In genomic region chr7:92402920-92403759, GRCh38 we compare ENCODE assay signal across 13 cellular contexts. TPM values are rescaled to one million over a fixed set of nuclear protein-coding genes. Genes with fewer than 3 reads are reported as not detected.
DNase-seq lines count a peak whose midpoint lies in the region; ATAC-seq and TF ChIP-seq lines count a peak whose summit lies in the region.
"Had no signal": no experiment of that assay in that cellular context is flagged by ENCODE, and none has a peak within 500 bp of the region (broad histone marks: within the 10 kb centered on the region; RNA-seq: fewer than 3 reads in every experiment).

No MANE protein-coding gene starts in this region.

- H3K4me1 Mint-ChIP-seq in HFFc6 (ENCODE audit: low read depth), result peaks cover 15% of the 10 kb centered on the region

- H3K36me3 ChIP-seq in ovary, result no peaks in the 10 kb centered on the region

- intact Hi-C loops in dorsolateral prefrontal cortex (cut with DNase I) (no loop called here), ovary (cut with DNase I) (no loop called here), left cardiac atrium (cut with DNase I) (no loop called here)

- no peak for ATAC-seq in HG02759 (IDR thresholded peaks at IDR 0.05; ENCODE audit: unreplicated experiment)
- no peak for ATAC-seq in left cardiac atrium

- H3K36me3 Mint-ChIP-seq in HFFc6 (ENCODE audit: low read depth), result peaks cover 10% of the 10 kb centered on the region; the same call in 1 of the 2 replicates

- TF ChIP-seq CTCF in AG10803 (conservative IDR thresholded peaks at IDR 0.05; ENCODE audit: low read length) (no peak), HFFc6 (IDR thresholded peaks at IDR 0.05) (no peak), dorsolateral prefrontal cortex (IDR thresholded peaks at IDR 0.05 in 54 of 56, conservative IDR thresholded peaks at IDR 0.05 in 2 of 56; ENCODE audit: low read depth in 1 of 56, partially characterized antibody in 56 of 56) (no peak), ovary (IDR thresholded peaks at IDR 0.05) (no peak)

- DNase-seq in AG10803 (ENCODE audit: low read depth), result peak; percentile 50
- DNase-seq in HFFc6, result peak; percentile 65
- DNase-seq in dorsolateral prefrontal cortex, result no peak
- DNase-seq in myocyte (ENCODE audit: low read depth), result peak; percentile 37
- no peak for DNase-seq in ovary
- DNase-seq in COLO829 (ENCODE audit: low spot score), result no peak
- DNase-seq in left cardiac atrium, result no peak
- DNase-seq: NCI-H1105; stimulated activated CD4-positive, alpha-beta T cell treated with anti-CD3 and anti-CD28 coated beads, Interleukin-12 subunit alpha, Interleukin-12 subunit beta, amount 100 ng/mL, for 4 hours had no signal

- TF ChIP-seq EP300 in ovary (IDR thresholded peaks at IDR 0.05), result no peak

- H3K4me3 ChIP-seq in AG10803 (ENCODE audit: low read length), result no peak overlapping the region
- H3K4me3 ChIP-seq in dorsolateral prefrontal cortex, result no peak overlapping the region
- no peak overlapping the region for H3K4me3 ChIP-seq in ovary

- H3K9me3 ChIP-seq in ovary, result no peaks in the 10 kb centered on the region

- no peak for TF ChIP-seq POLR2A in ovary (IDR thresholded peaks at IDR 0.05)

- H3K27me3 ChIP-seq in dorsolateral prefrontal cortex, result no peaks in the 10 kb centered on the region
- no peaks in the 10 kb centered on the region for H3K27me3 ChIP-seq in ovary

- no peak overlapping the region for H3K4me3 Mint-ChIP-seq in HFFc6
- H3K4me3 Mint-ChIP-seq: brain; T-helper 1 cell treated with Interleukin-12 subunit alpha and Interleukin-12 subunit beta and Interleukin-4 antibody, amounts not matched to agents 30 μg/mL and 1 μg/mL, for 36 hours had no signal

- H3K27ac ChIP-seq in dorsolateral prefrontal cortex (peak overlapping the region in 47 of 59 donors; percentile 2 to 71 (median 49)), ovary (no peak overlapping the region)
- H3K27ac ChIP-seq: C4-2B had no signal

- peak overlapping the region; percentile 52 for H3K27ac Mint-ChIP-seq in HFFc6
- H3K27ac Mint-ChIP-seq: T-helper 1 cell treated with Interleukin-12 subunit alpha and Interleukin-12 subunit beta and Interleukin-4 antibody, amounts not matched to agents 30 μg/mL and 1 μg/mL, for 36 hours had no signal

- no peaks in the 10 kb centered on the region for H3K4me1 ChIP-seq in ovary (ENCODE audit: insufficient read depth)

- 64 to 74% (median 68%) methylated on average over 4 of the region's 4 CpGs for WGBS in ovary, 3 donors

- no peaks in the 10 kb centered on the region; the same call in 1 of the 2 replicates for H3K27me3 Mint-ChIP-seq in HFFc6 (ENCODE audit: insufficient read depth)
- H3K27me3 Mint-ChIP-seq: brain had no signal

- H3K9me3 Mint-ChIP-seq in HFFc6, result no peaks in the 10 kb centered on the region
- H3K9me3 Mint-ChIP-seq: brain; T-helper 1 cell treated with Interleukin-12 subunit alpha and Interleukin-12 subunit beta and Interleukin-4 antibody, amounts not matched to agents 30 μg/mL and 1 μg/mL, for 36 hours had no signal

RNA-seq across cellular contexts. Expression of gene GATAD1, which starts 44.1 kb away (rescaled TPM):
- total RNA-seq in HFFc6 (2021; fragmentation: NEBNext Ultra II Directional; extraction: Animal tissue kit (Norgen Biotek cat#: 25700)), result 10 to 100 TPM; 13.1 to 15.4 (median 13.8) TPM
- total RNA-seq in dorsolateral prefrontal cortex (10 to 100 TPM; 31.7 to 95.3 (median 53.2) TPM), myocyte (41.6 and 44.6 TPM in 2 replicates), ovary (10 to 100 TPM; 30.8 to 59.1 (median 40.7) TPM), left cardiac atrium (10 to 100 TPM; 16.1 to 18.2 TPM)
- 27.4 TPM for polyA plus RNA-seq in myocyte (2012)
- polyA plus RNA-seq in ovary, result 10 to 100 TPM; 31.3 to 39.7 TPM

Comparison
In these comparisons a context has a peak if more than half of its experiments do, and no peak if none do; other contexts are left out.
1. DNase-seq: peak in AG10803 (single experiment), HFFc6 (single experiment) and myocyte (single experiment); none in dorsolateral prefrontal cortex (0 of 10), ovary (0 of 5), COLO829 (single experiment) and left cardiac atrium (single experiment).
2. H3K27ac ChIP-seq: peak in dorsolateral prefrontal cortex (47 of 59); none in ovary (0 of 2).